17 cellular contexts compared by ENCODE assay signal in genomic region chr22:40391417-40391816, GRCh38. TPM values are rescaled to one million over a fixed set of nuclear protein-coding genes. Genes with fewer than 3 reads are reported as not detected.
DNase-seq lines count a peak whose midpoint lies in the region; ATAC-seq and TF ChIP-seq lines count a peak whose summit lies in the region.
"Had no signal": no experiment of that assay in that cellular context is flagged by ENCODE, and none has a peak within 500 bp of the region (broad histone marks: within the 10 kb centered on the region; RNA-seq: fewer than 3 reads in every experiment).

No MANE protein-coding gene starts in this region.

- ATAC-seq in HG03457 (IDR thresholded peaks at IDR 0.05; ENCODE audit: unreplicated experiment) (no peak), HG03175 (IDR thresholded peaks at IDR 0.05; ENCODE audit: unreplicated experiment) (no peak), HG02642 (IDR thresholded peaks at IDR 0.05; ENCODE audit: poor library complexity, unreplicated experiment) (no peak), HG02885 (IDR thresholded peaks at IDR 0.05; ENCODE audit: poor library complexity, unreplicated experiment) (no peak)
- ATAC-seq: HCT116, HepG2 had no signal

- peak overlapping the region; percentile 49; the same call in 1 of the 2 replicates for H3K27ac ChIP-seq in BLaER1
- H3K27ac ChIP-seq in HEK293 (ENCODE audit: extremely low read depth, low read depth, low read length) = no peak overlapping the region
- H3K27ac ChIP-seq: A549, C4-2B had no signal

- H3K36me3 ChIP-seq in BLaER1 (peaks cover 31% of the 10 kb centered on the region), HEK293 (ENCODE audit: control insufficient read depth in 2 of 2, insufficient read depth in 1 of 2, low read length in 2 of 2) (peaks cover 0 to 13% of the 10 kb centered on the region in 2 experiments; a peak in 2 of 3 replicates)

- H3K36me3 Mint-ChIP-seq in chondrocyte (ENCODE audit: low read depth) = peaks cover 4% of the 10 kb centered on the region

- H3K4me1 ChIP-seq in BLaER1 (peaks cover 57% of the 10 kb centered on the region), HEK293 (ENCODE audit: control insufficient read depth, insufficient read depth, low read length) (no peaks in the 10 kb centered on the region)
- H3K4me1 ChIP-seq: A549 had no signal

- peaks cover 10% of the 10 kb centered on the region for H3K4me1 Mint-ChIP-seq in chondrocyte (ENCODE audit: low read depth)

- H4K20me1 ChIP-seq in BLaER1 = peaks cover 65% of the 10 kb centered on the region; the same call in 1 of the 2 replicates

- no peak overlapping the region for H3K4me3 Mint-ChIP-seq in chondrocyte (ENCODE audit: unreplicated experiment)
- H3K4me3 Mint-ChIP-seq: CD4-positive, alpha-beta memory T cell had no signal

- POLR2A ChIA-PET in HEK293 (lab: Yijun Ruan, JAX) = no interaction called here

- no peaks in the 10 kb centered on the region for H3K27me3 Mint-ChIP-seq in chondrocyte (ENCODE audit: low read depth)
- H3K27me3 Mint-ChIP-seq: CD4-positive, alpha-beta memory T cell had no signal

- TF ChIP-seq CTCF in HEK293 (tag by site-specific recombination; IDR thresholded peaks at IDR 0.05) = no peak
- TF ChIP-seq CTCF in chondrocyte (IDR thresholded peaks at IDR 0.05) = no peak

- CTCF ChIA-PET in HEK293 (lab: Yijun Ruan, JAX) = interaction anchor here (0.7 to 2.7 kb wide), 2 partner anchors 8 to 11 kb away, joined by 4 to 11 read pairs; no protein-coding TSS in a partner anchor

- peak overlapping the region; percentile 33 for H3K27ac Mint-ChIP-seq in chondrocyte (ENCODE audit: unreplicated experiment)

- no peak for DNase-seq in chondrocyte (ENCODE audit: low spot score)
- DNase-seq: AML-193; CD4-positive, alpha-beta memory T cell; COR-L47; DMS153; DMS79 treated with DMSO at 0.1 percent for 48 hours; EL had no signal

- H3K9ac ChIP-seq in BLaER1 = no peak overlapping the region

- no peaks in the 10 kb centered on the region for H3K27me3 ChIP-seq in BLaER1

- no peaks in the 10 kb centered on the region for H3K9me3 Mint-ChIP-seq in chondrocyte (ENCODE audit: low read depth)

- H3K9me3 ChIP-seq in BLaER1 (no peaks in the 10 kb centered on the region), HEK293 (ENCODE audit: control insufficient read depth, insufficient read depth, low read depth, low read length) (no peaks in the 10 kb centered on the region)
- H3K9me3 ChIP-seq: A549 had no signal

- H3K4me2 ChIP-seq in BLaER1 = peak overlapping the region; percentile 22; the same call in 1 of the 2 replicates
- H3K4me2 ChIP-seq: A549 had no signal

- H3K4me3 ChIP-seq in BLaER1 (no peak overlapping the region), HEK293 (ENCODE audit: low read depth, low read length) (no peak overlapping the region)
- H3K4me3 ChIP-seq: A549 had no signal

TF ChIP-seq in HEK293, 187 proteins besides CTCF, POLR2A, EP300 and RAD21:
- TF ChIP-seq, protein P1, sequence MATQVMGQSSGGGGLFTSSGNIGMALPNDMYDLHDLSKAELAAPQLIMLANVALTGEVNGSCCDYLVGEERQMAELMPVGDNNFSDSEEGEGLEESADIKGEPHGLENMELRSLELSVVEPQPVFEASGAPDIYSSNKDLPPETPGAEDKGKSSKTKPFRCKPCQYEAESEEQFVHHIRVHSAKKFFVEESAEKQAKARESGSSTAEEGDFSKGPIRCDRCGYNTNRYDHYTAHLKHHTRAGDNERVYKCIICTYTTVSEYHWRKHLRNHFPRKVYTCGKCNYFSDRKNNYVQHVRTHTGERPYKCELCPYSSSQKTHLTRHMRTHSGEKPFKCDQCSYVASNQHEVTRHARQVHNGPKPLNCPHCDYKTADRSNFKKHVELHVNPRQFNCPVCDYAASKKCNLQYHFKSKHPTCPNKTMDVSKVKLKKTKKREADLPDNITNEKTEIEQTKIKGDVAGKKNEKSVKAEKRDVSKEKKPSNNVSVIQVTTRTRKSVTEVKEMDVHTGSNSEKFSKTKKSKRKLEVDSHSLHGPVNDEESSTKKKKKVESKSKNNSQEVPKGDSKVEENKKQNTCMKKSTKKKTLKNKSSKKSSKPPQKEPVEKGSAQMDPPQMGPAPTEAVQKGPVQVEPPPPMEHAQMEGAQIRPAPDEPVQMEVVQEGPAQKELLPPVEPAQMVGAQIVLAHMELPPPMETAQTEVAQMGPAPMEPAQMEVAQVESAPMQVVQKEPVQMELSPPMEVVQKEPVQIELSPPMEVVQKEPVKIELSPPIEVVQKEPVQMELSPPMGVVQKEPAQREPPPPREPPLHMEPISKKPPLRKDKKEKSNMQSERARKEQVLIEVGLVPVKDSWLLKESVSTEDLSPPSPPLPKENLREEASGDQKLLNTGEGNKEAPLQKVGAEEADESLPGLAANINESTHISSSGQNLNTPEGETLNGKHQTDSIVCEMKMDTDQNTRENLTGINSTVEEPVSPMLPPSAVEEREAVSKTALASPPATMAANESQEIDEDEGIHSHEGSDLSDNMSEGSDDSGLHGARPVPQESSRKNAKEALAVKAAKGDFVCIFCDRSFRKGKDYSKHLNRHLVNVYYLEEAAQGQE (tag by site-specific recombination; IDR thresholded peaks at IDR 0.05) = no peak
- peak; percentile 51; the same call in 1 of the 2 replicates for TF ChIP-seq ZBTB17 (tag by site-specific recombination; IDR thresholded peaks at IDR 0.05)

RNA-seq across cellular contexts. Expression of gene SGSM3, which starts 21.0 kb away (rescaled TPM):
- total RNA-seq in chondrocyte = 59.5 to 80.3 TPM (median 66.7 TPM) in 3 replicates

RNA-seq across cellular contexts. Expression of gene ADSL, which starts 45.1 kb away (rescaled TPM):
- total RNA-seq in chondrocyte = 56.3 to 62.2 TPM (median 58.1 TPM) in 3 replicates
